22 cellular contexts compared by ENCODE assay signal in the genomic region with DNA sequence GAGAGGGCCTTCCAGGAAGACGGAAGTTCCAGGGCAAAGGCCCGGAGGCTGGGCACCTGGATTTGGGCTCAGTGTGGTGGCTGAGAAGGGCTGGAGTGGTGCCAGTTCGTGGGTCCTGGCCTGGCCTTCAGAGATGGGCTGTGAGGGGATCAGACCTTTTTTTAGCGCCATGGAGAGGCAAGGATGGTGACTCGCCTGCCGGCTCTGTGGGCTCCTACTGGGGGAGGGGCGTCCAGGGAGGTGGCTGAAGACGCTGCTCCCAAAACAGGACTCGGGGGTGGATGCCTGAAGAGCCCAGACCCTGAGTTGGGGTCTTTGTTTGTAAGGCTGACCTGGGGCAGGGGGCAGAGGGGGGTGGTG.
DNase-seq lines count a peak whose midpoint lies in the region; ATAC-seq and TF ChIP-seq lines count a peak whose summit lies in the region.
"Had no signal": no experiment of that assay in that cellular context is flagged by ENCODE, and none has a peak within 500 bp of the region (broad histone marks: within the 10 kb centered on the region; RNA-seq: fewer than 3 reads in every experiment).

No MANE protein-coding gene starts in this region.

- TF ChIP-seq CTCF in cardiac muscle cell (IDR thresholded peaks at IDR 0.05; ENCODE audit: low read depth, low read length), result no peak
- TF ChIP-seq CTCF in left ventricle myocardium inferior (IDR thresholded peaks at IDR 0.05; ENCODE audit: borderline replicate concordance), result no peak
- no peak for TF ChIP-seq CTCF in Panc1 (IDR thresholded peaks at IDR 0.05)

- no peak overlapping the region for H3K9ac ChIP-seq in mesendoderm (ENCODE audit: low read length)

- POLR2A ChIA-PET in Panc1 (lab: Charles Lee), result no interaction called here

- H2AK5ac ChIP-seq in mesendoderm (ENCODE audit: low read length), result no peak overlapping the region

- H3K27me3 ChIP-seq in cardiac muscle cell (no peaks in the 10 kb centered on the region), left ventricle myocardium inferior (ENCODE audit: low read depth) (no peaks in the 10 kb centered on the region), Panc1 (ENCODE audit: control insufficient read depth, insufficient read depth, low read length) (no peaks in the 10 kb centered on the region), mesendoderm (ENCODE audit: insufficient read depth, low read length, poor library complexity) (no peaks in the 10 kb centered on the region)
- H3K27me3 ChIP-seq: breast epithelium, SJSA1, uterus had no signal

- no peak overlapping the region for H2BK15ac ChIP-seq in mesendoderm (replicated peaks; ENCODE audit: low read depth)

- no TSS peak for BruUV-seq in Panc1 (replicated peaks; lab: Mats Ljungman, UMichigan)

- H3K27ac ChIP-seq in cardiac muscle cell, result peak overlapping the region; percentile 81
- H3K27ac ChIP-seq in left ventricle myocardium inferior (replicated peaks), result no peak overlapping the region
- no peak overlapping the region for H3K27ac ChIP-seq in Panc1 (ENCODE audit: low read length)
- H3K27ac ChIP-seq in mesendoderm (ENCODE audit: low read depth, low read length), result no peak overlapping the region
- H3K27ac ChIP-seq: breast epithelium, coronary artery, SJSA1, thoracic aorta, uterus had no signal

- H3K36me3 ChIP-seq in cardiac muscle cell, result no peaks in the 10 kb centered on the region
- H3K36me3 ChIP-seq in left ventricle myocardium inferior, result no peaks in the 10 kb centered on the region
- H3K36me3 ChIP-seq in Panc1 (ENCODE audit: control insufficient read depth, insufficient read depth, low read length), result no peaks in the 10 kb centered on the region
- H3K36me3 ChIP-seq in mesendoderm (ENCODE audit: control insufficient read depth, insufficient read depth, low read length), result no peaks in the 10 kb centered on the region
- H3K36me3 ChIP-seq: breast epithelium, SJSA1, thoracic aorta, uterus had no signal

- DNase-seq in cardiac muscle cell (ENCODE audit: low read depth in 1 of 2, low spot score in 1 of 2), result peak in 1 of 2 donors; percentile 37
- DNase-seq in left ventricle myocardium inferior, result no peak
- no peak for DNase-seq in Panc1 (ENCODE audit: low read depth, low spot score)
- peak; percentile 47 for DNase-seq in mesendoderm
- no peak for DNase-seq in NCI-H1417 (lab: John Stamatoyannopoulos, UW)
- DNase-seq: activated CD4-positive, alpha-beta T cell treated with anti-CD3 and anti-CD28 coated beads for 1 hour; activated CD8-positive, alpha-beta T cell treated with anti-CD3 and anti-CD28 coated beads for 36 hours; DMS53; effector memory CD8-positive, alpha-beta T cell; foreskin melanocyte; NCI-H1930; NCI-H226; occipital lobe; uterus had no signal

- peak; percentile 55 for ATAC-seq in Panc1
- no peak for ATAC-seq in HG02642 (IDR thresholded peaks at IDR 0.05; ENCODE audit: poor library complexity, unreplicated experiment)
- ATAC-seq in GM19351 (IDR thresholded peaks at IDR 0.05; ENCODE audit: unreplicated experiment), result no peak
- no peak for ATAC-seq in HG02763 (IDR thresholded peaks at IDR 0.05; ENCODE audit: unreplicated experiment)
- ATAC-seq: activated CD8-positive, alpha-beta T cell treated with anti-CD3 and anti-CD28 coated beads for 36 hours; effector memory CD8-positive, alpha-beta T cell had no signal

- no peak overlapping the region for H4K5ac ChIP-seq in mesendoderm (ENCODE audit: low read length)

- no CpG with 5 or more reads among the region's 9 CpGs for WGBS in mesendoderm (ENCODE audit: extremely low coverage, insufficient coverage, low lambda C conversion rate)

- H2BK120ac ChIP-seq in mesendoderm (ENCODE audit: low read depth, low read length), result no peak overlapping the region

- H3K4me1 ChIP-seq in cardiac muscle cell (ENCODE audit: low read depth) (peaks cover 43% of the 10 kb centered on the region), left ventricle myocardium inferior (peaks cover under 1% of the 10 kb centered on the region), Panc1 (ENCODE audit: control insufficient read depth, insufficient read depth, low read length) (no peaks in the 10 kb centered on the region; the same call in 1 of the 2 replicates), mesendoderm (ENCODE audit: control insufficient read depth, low read depth, low read length) (no peaks in the 10 kb centered on the region)
- H3K4me1 ChIP-seq: breast epithelium, SJSA1, uterus had no signal

- H2BK5ac ChIP-seq in mesendoderm (ENCODE audit: low read length), result no peak overlapping the region

- H3K79me1 ChIP-seq in mesendoderm (ENCODE audit: low read length), result no peaks in the 10 kb centered on the region

- no peak overlapping the region for H3K4ac ChIP-seq in mesendoderm (ENCODE audit: low read depth, low read length)

- intact Hi-C loops in left ventricle myocardium inferior (cut with micrococcal nuclease) (no loop called here), Panc1 (cut with micrococcal nuclease; ENCODE audit: unreplicated experiment) (no loop called here)

- H3K4me3 ChIP-seq in cardiac muscle cell, result no peak overlapping the region
- H3K4me3 ChIP-seq in left ventricle myocardium inferior, result no peak overlapping the region
- H3K4me3 ChIP-seq in Panc1 (ENCODE audit: low read depth in 2 of 2, low read length in 2 of 2), result no peak overlapping the region
- H3K4me3 ChIP-seq in mesendoderm (ENCODE audit: low read length), result no peak overlapping the region
- H3K4me3 ChIP-seq: breast epithelium, coronary artery, K562, SJSA1, thoracic aorta, uterus had no signal

- in situ Hi-C loops in Panc1 (cut with HindIII; ENCODE audit: low pct_unique_long_range_greater_than_20kb, low sequenced_read_pairs), result no loop called here

- no peak overlapping the region for H3K56ac ChIP-seq in mesendoderm (ENCODE audit: low read length)

- CTCF ChIA-PET in Panc1 (lab: Charles Lee), result no interaction called here

- no peak overlapping the region for H4K8ac ChIP-seq in mesendoderm (ENCODE audit: low read depth, low read length)

- H3K4me2 ChIP-seq in mesendoderm (ENCODE audit: low read length), result no peak overlapping the region

- no peaks in the 10 kb centered on the region for H3K79me2 ChIP-seq in mesendoderm (ENCODE audit: control insufficient read depth, insufficient read depth, low read length)

- peak overlapping the region; percentile 2 for H3K18ac ChIP-seq in mesendoderm (ENCODE audit: low read length)

- no peaks in the 10 kb centered on the region for H3K9me3 ChIP-seq in cardiac muscle cell (ENCODE audit: low read depth)
- no peaks in the 10 kb centered on the region for H3K9me3 ChIP-seq in left ventricle myocardium inferior (replicated peaks)
- H3K9me3 ChIP-seq in Panc1 (ENCODE audit: control insufficient read depth, insufficient read depth, low read depth, low read length), result no peaks in the 10 kb centered on the region
- H3K9me3 ChIP-seq: breast epithelium, SJSA1, thoracic aorta, uterus had no signal

- H3K23ac ChIP-seq in mesendoderm (ENCODE audit: low read length), result no peak overlapping the region
